12 cellular contexts compared by ENCODE assay signal in genomic region chrX:103256651-103257050, GRCh38. TPM values are rescaled to one million over a fixed set of nuclear protein-coding genes. Genes with fewer than 3 reads are reported as not detected.
"Had no signal": no experiment of that assay in that cellular context is flagged by ENCODE, and none has a peak within 500 bp of the region (broad histone marks: within the 10 kb centered on the region; RNA-seq: fewer than 3 reads in every experiment).

No MANE protein-coding gene starts in this region.

- H3K4me2 ChIP-seq: GM23338 had no signal

- H3K27ac ChIP-seq: GM23248 had no signal

- H3K4me3 Mint-ChIP-seq: GM23338, H9, HFFc6 had no signal

- ATAC-seq: GM23338, HCT116 had no signal

- H3K4me3 ChIP-seq: GM23248, GM23338, HAP-1 had no signal

- H3K9me3 Mint-ChIP-seq: GM23338, HFFc6 had no signal

- H3K9me3 ChIP-seq: HAP-1 had no signal

- H3K27ac Mint-ChIP-seq: GM23338, H9, HFFc6 had no signal

- H3K36me3 ChIP-seq: HAP-1 had no signal

- H3K9ac ChIP-seq: GM23248 had no signal

- H2AFZ ChIP-seq: GM23248, GM23338 had no signal

- H3K4me1 ChIP-seq: HAP-1 had no signal

- FAIRE-seq: H1, H54 had no signal

- DNase-seq: GM23248, GOT3, H7, H9, HCEC 1CT, HFFc6 had no signal

RNA-seq across cellular contexts. Expression of gene TCEAL5, which starts 19.9 kb away (rescaled TPM):
- total RNA-seq: GM23248, H4, H9, HFFc6 had no signal
- polyA plus RNA-seq: GM23248 had no signal

RNA-seq across cellular contexts. Expression of gene BEX2, which starts 54.1 kb away (rescaled TPM):
- total RNA-seq: GM23248, HFFc6 had no signal
- polyA plus RNA-seq: GM23248 had no signal
